ENCODE assay signal across 20 cellular contexts in the genomic region with DNA sequence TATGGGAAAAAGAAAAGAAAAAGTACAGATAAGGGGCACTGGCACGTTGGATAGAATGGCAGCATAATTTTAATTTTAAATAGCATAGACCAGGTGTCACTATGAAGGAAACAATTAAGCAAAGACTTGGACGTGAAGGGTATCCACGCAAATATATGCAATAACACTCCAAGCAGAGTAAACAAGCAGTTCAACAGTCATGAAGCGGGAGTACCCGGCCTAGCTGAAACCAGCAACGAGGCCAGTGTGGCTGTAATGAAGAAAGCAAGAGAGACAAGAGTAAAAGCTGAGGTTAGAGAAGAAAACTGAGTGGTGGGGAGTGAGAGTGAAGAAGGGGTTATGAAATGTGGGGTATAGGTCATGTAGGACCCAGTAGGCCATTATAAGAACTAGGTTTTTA.
DNase-seq lines count a peak whose midpoint lies in the region; ATAC-seq, FAIRE-seq and TF ChIP-seq lines count a peak whose summit lies in the region.
"Had no signal": no experiment of that assay in that cellular context is flagged by ENCODE, and none has a peak within 500 bp of the region (broad histone marks: within the 10 kb centered on the region; RNA-seq: fewer than 3 reads in every experiment).

No MANE protein-coding gene starts in this region.

- TF ChIP-seq POLR2A in HepG2 (IDR thresholded peaks at IDR 0.05; ENCODE audit: insufficient read depth in 1 of 2, low read depth in 2 of 2, low read length in 2 of 2): no peak

- H3K36me3 ChIP-seq in HepG2 (replicated peaks in 1 of 2; ENCODE audit: control insufficient read depth in 1 of 2, insufficient read depth in 2 of 2, low read length in 2 of 2): peaks cover 18 to 67% of the 10 kb centered on the region in 2 experiments

- CTCF ChIA-PET in HepG2 (lab: Yijun Ruan, JAX; ENCODE audit: low intra/inter-chr PET ratio, low total read pairs): no interaction called here

- no peak overlapping the region for H2AFZ ChIP-seq in HepG2 (ENCODE audit: low read length)

- DNase-seq in NCI-H1105 treated with DMSO at 0.1 percent for 48 hours (lab: John Stamatoyannopoulos, UW): peak; percentile 14
- no peak for DNase-seq in NCI-H1105 (lab: John Stamatoyannopoulos, UW)
- peak; percentile 81 for DNase-seq in DMS53 (lab: John Stamatoyannopoulos, UW)
- peak; percentile 79 to 88 for DNase-seq in NCI-H526 (lab: John Stamatoyannopoulos, UW)
- no peak for DNase-seq in left colon
- no peak for DNase-seq in HepG2 (ENCODE audit: low spot score)
- DNase-seq: Calu3; CD4-positive, alpha-beta T cell; DMS79 treated with DMSO at 0.1 percent for 48 hours; H7; HFFc6; MV-4-11; NCI-H1694 treated with DMSO at 0.1 percent for 48 hours; NCI-H446 treated with DMSO at 0.1 percent for 48 hours; NK-92 treated with Interleukin-12 subunit alpha and Interleukin-12 subunit beta, amount 100 ng/mL, for 24 hours; SHP77; SK-N-SH had no signal

- POLR2A ChIA-PET in HepG2 (lab: Yijun Ruan, JAX): no interaction called here

- no peaks in the 10 kb centered on the region for H3K79me2 ChIP-seq in HepG2 (ENCODE audit: insufficient read depth, low read length)

- WGBS in HepG2 (ENCODE audit: low lambda C conversion rate): 97% methylated on average over 6 of the region's 6 CpGs

- H4K20me1 ChIP-seq in HepG2 (ENCODE audit: insufficient read depth, low read length): no peaks in the 10 kb centered on the region

- no peaks in the 10 kb centered on the region for H3K27me3 ChIP-seq in HepG2 (ENCODE audit: control insufficient read depth in 1 of 2, insufficient read depth in 2 of 2, low read length in 2 of 2)

- no peak overlapping the region for H3K27ac ChIP-seq in HepG2 (ENCODE audit: extremely low read length, insufficient read depth, low read length)
- H3K27ac ChIP-seq: KMS-11 had no signal

- intact Hi-C loops in left colon (cut with DNase I, micrococcal nuclease): no loop called here
- intact Hi-C loops in HepG2 (cut with micrococcal nuclease; ENCODE audit: unreplicated experiment): no loop called here

- no peak for TF ChIP-seq RAD21 in HepG2 (CRISPR knock-in tag; IDR thresholded peaks at IDR 0.05)

- H3K4me3 ChIP-seq in HepG2 (replicated peaks in 1 of 3; ENCODE audit: insufficient read depth in 1 of 3, low read depth in 2 of 3, low read length in 3 of 3): no peak overlapping the region

- no peak for FAIRE-seq in HepG2 (lab: Jason Lieb, UNC)

- H3K9me3 ChIP-seq in HepG2 (ENCODE audit: low read length): no peaks in the 10 kb centered on the region
- H3K9me3 ChIP-seq: SK-N-SH had no signal

- ATAC-seq in left colon: peak; percentile 58
- no peak for ATAC-seq in HG03280 (IDR thresholded peaks at IDR 0.05; ENCODE audit: unreplicated experiment)
- no peak for ATAC-seq in GM21515 (IDR thresholded peaks at IDR 0.05; ENCODE audit: unreplicated experiment)
- no peak for ATAC-seq in HepG2

- no TSS peak for BruUV-seq in HepG2 (replicated peaks; lab: Mats Ljungman, UMichigan)

- in situ Hi-C loops in HepG2 (cut with HindIII; ENCODE audit: extremely low pct_ligation_motif_present, low pct_unique_long_range_greater_than_20kb): no loop called here

- no peak overlapping the region for H3K9ac ChIP-seq in HepG2 (ENCODE audit: insufficient read depth, low read depth, low read length)
- H3K9ac ChIP-seq: KMS-11, SK-N-SH had no signal

- H3K4me2 ChIP-seq in HepG2 (ENCODE audit: low read depth, low read length): no peak overlapping the region
- H3K4me2 ChIP-seq: KMS-11, SK-N-SH had no signal

- H3K4me1 ChIP-seq in HepG2 (ENCODE audit: insufficient read depth, low read length): no peaks in the 10 kb centered on the region

- TF ChIP-seq EP300 in HepG2 (IDR thresholded peaks at IDR 0.05; ENCODE audit: low read depth in 2 of 2, low read length in 2 of 2): no peak
- TF ChIP-seq EP300 in HepG2 (CRISPR knock-in tag; IDR thresholded peaks at IDR 0.05; ENCODE audit: borderline replicate concordance): no peak

- TF ChIP-seq CTCF in HepG2 (CRISPR knock-in tag; IDR thresholded peaks at IDR 0.05): no peak

TF ChIP-seq in HepG2, 621 proteins besides CTCF, POLR2A, EP300 and RAD21:
- TF ChIP-seq, protein P1, sequence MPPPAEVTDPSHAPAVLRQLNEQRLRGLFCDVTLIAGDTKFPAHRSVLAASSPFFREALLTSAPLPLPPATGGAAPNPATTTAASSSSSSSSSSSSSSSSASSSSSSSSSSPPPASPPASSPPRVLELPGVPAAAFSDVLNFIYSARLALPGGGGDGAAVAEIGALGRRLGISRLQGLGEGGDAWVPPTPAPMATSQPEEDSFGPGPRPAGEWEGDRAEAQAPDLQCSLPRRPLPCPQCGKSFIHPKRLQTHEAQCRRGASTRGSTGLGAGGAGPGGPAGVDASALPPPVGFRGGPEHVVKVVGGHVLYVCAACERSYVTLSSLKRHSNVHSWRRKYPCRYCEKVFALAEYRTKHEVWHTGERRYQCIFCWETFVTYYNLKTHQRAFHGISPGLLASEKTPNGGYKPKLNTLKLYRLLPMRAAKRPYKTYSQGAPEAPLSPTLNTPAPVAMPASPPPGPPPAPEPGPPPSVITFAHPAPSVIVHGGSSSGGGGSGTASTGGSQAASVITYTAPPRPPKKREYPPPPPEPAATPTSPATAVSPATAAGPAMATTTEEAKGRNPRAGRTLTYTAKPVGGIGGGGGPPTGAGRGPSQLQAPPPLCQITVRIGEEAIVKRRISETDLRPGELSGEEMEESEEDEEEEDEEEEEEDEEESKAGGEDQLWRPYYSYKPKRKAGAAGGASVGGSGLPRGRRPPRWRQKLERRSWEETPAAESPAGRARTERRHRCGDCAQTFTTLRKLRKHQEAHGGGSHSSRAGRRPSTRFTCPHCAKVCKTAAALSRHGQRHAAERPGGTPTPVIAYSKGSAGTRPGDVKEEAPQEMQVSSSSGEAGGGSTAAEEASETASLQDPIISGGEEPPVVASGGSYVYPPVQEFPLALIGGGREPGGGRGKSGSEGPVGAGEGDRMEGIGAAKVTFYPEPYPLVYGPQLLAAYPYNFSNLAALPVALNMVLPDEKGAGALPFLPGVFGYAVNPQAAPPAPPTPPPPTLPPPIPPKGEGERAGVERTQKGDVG (CRISPR knock-in tag; IDR thresholded peaks at IDR 0.05; ENCODE audit: borderline replicate concordance): no peak
- no peak for TF ChIP-seq ZSCAN12 (CRISPR knock-in tag; IDR thresholded peaks at IDR 0.05)
- TF ChIP-seq ZNF256 (CRISPR knock-in tag; conservative IDR thresholded peaks at IDR 0.05): no peak
- TF ChIP-seq, protein P2, sequence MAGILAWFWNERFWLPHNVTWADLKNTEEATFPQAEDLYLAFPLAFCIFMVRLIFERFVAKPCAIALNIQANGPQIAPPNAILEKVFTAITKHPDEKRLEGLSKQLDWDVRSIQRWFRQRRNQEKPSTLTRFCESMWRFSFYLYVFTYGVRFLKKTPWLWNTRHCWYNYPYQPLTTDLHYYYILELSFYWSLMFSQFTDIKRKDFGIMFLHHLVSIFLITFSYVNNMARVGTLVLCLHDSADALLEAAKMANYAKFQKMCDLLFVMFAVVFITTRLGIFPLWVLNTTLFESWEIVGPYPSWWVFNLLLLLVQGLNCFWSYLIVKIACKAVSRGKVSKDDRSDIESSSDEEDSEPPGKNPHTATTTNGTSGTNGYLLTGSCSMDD (CRISPR knock-in tag; IDR thresholded peaks at IDR 0.05): no peak
- no peak for TF ChIP-seq GATAD1 (CRISPR knock-in tag; IDR thresholded peaks at IDR 0.05)
- TF ChIP-seq GTF2F1 (IDR thresholded peaks at IDR 0.05; ENCODE audit: low read length): no peak
- TF ChIP-seq, protein P3, sequence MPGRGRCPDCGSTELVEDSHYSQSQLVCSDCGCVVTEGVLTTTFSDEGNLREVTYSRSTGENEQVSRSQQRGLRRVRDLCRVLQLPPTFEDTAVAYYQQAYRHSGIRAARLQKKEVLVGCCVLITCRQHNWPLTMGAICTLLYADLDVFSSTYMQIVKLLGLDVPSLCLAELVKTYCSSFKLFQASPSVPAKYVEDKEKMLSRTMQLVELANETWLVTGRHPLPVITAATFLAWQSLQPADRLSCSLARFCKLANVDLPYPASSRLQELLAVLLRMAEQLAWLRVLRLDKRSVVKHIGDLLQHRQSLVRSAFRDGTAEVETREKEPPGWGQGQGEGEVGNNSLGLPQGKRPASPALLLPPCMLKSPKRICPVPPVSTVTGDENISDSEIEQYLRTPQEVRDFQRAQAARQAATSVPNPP (CRISPR knock-in tag; IDR thresholded peaks at IDR 0.05): no peak
- TF ChIP-seq ZNF552 (CRISPR knock-in tag; IDR thresholded peaks at IDR 0.05; ENCODE audit: borderline replicate concordance): no peak
- TF ChIP-seq, protein P4, sequence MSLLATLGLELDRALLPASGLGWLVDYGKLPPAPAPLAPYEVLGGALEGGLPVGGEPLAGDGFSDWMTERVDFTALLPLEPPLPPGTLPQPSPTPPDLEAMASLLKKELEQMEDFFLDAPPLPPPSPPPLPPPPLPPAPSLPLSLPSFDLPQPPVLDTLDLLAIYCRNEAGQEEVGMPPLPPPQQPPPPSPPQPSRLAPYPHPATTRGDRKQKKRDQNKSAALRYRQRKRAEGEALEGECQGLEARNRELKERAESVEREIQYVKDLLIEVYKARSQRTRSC (CRISPR knock-in tag; IDR thresholded peaks at IDR 0.05; ENCODE audit: low read depth): no peak
- TF ChIP-seq, protein P5, sequence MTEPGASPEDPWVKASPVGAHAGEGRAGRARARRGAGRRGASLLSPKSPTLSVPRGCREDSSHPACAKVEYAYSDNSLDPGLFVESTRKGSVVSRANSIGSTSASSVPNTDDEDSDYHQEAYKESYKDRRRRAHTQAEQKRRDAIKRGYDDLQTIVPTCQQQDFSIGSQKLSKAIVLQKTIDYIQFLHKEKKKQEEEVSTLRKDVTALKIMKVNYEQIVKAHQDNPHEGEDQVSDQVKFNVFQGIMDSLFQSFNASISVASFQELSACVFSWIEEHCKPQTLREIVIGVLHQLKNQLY (CRISPR knock-in tag; IDR thresholded peaks at IDR 0.05): no peak
- TF ChIP-seq TBL1XR1 (IDR thresholded peaks at IDR 0.05; ENCODE audit: borderline replicate concordance, low read length, partially characterized antibody): no peak
TF ChIP-seq in HepG2: peak in this region for 0.

Comparison
In these comparisons a context has a peak if more than half of its experiments do, and no peak if none do; other contexts are left out.
1. DNase-seq: peak in NCI-H1105 treated with DMSO at 0.1 percent for 48 hours (single experiment), DMS53 (single experiment) and NCI-H526 (2 of 2); none in NCI-H1105 (single experiment), left colon (0 of 2) and HepG2 (single experiment).